In genomic region chr14:89430271-89430620, GRCh38 we compare ENCODE assay signal across 8 cellular contexts. TPM values are rescaled to one million over a fixed set of nuclear protein-coding genes. Genes with fewer than 3 reads are reported as not detected.
DNase-seq lines count a peak whose midpoint lies in the region; ATAC-seq and TF ChIP-seq lines count a peak whose summit lies in the region.

No MANE protein-coding gene starts in this region.

- DNase-seq in ascending aorta (ENCODE audit: low spot score in 2 of 2) (no peak), neuronal stem cell (ENCODE audit: low spot score) (no peak), MG63 (no peak), NCI-H510A (lab: John Stamatoyannopoulos, UW) (no peak), cerebellar nuclear complex (lab: John Stamatoyannopoulos, UW) (no peak)

- peak; percentile 1 for ATAC-seq in GM18505 (IDR thresholded peaks at IDR 0.05; ENCODE audit: unreplicated experiment)
- ATAC-seq in HG02943 (IDR thresholded peaks at IDR 0.05; ENCODE audit: low read depth, unreplicated experiment) = peak; percentile 0
- ATAC-seq in HG03469 (IDR thresholded peaks at IDR 0.05; ENCODE audit: unreplicated experiment) = no peak

- no peak overlapping the region for H4K91ac ChIP-seq in neuronal stem cell (ENCODE audit: low read depth, low read length, poor library complexity)

- H4K8ac ChIP-seq in neuronal stem cell (ENCODE audit: low read depth, low read length) = no peak overlapping the region

- H3K27me3 ChIP-seq in ascending aorta = no peaks in the 10 kb centered on the region
- H3K27me3 ChIP-seq in neuronal stem cell (ENCODE audit: control insufficient read depth in 3 of 3, insufficient read depth in 3 of 3, low read depth in 1 of 3, low read length in 3 of 3) = no peaks in the 10 kb centered on the region
- no peaks in the 10 kb centered on the region for H3K27me3 ChIP-seq in MG63

- peak; percentile 12 for TF ChIP-seq POLR2A in GM18505 (IDR thresholded peaks at IDR 0.05; ENCODE audit: borderline replicate concordance, extremely low read depth, insufficient read depth, insufficient read length)

- no peak overlapping the region for H3K18ac ChIP-seq in neuronal stem cell (ENCODE audit: low read length)

- H3K9me3 ChIP-seq in ascending aorta (no peaks in the 10 kb centered on the region), neuronal stem cell (replicated peaks in 1 of 2; ENCODE audit: control insufficient read depth in 2 of 2, insufficient read depth in 1 of 2, low read depth in 1 of 2, low read length in 2 of 2) (no peaks in the 10 kb centered on the region), MG63 (no peaks in the 10 kb centered on the region)

- H3K36me3 ChIP-seq in ascending aorta = no peaks in the 10 kb centered on the region
- H3K36me3 ChIP-seq in neuronal stem cell (replicated peaks in 1 of 2; ENCODE audit: control insufficient read depth in 2 of 2, insufficient read depth in 2 of 2, low read length in 2 of 2) = no peaks in the 10 kb centered on the region
- no peaks in the 10 kb centered on the region for H3K36me3 ChIP-seq in MG63

- no peak overlapping the region for H2AK5ac ChIP-seq in neuronal stem cell (ENCODE audit: low read depth, low read length)

- H3K9ac ChIP-seq in neuronal stem cell (ENCODE audit: low read depth, low read length, poor library complexity) = no peak overlapping the region

- H2AFZ ChIP-seq in neuronal stem cell (ENCODE audit: low read length) = peak overlapping the region; percentile 74

- no peak overlapping the region for H2BK15ac ChIP-seq in neuronal stem cell (ENCODE audit: low read length)

- no peak overlapping the region for H3K14ac ChIP-seq in neuronal stem cell (ENCODE audit: low read length)

- H2BK12ac ChIP-seq in neuronal stem cell (ENCODE audit: low read length) = no peak overlapping the region

- no peak overlapping the region for H3K23ac ChIP-seq in neuronal stem cell (ENCODE audit: low read depth, low read length, poor library complexity)

- H3K27ac ChIP-seq in ascending aorta (peak overlapping the region; percentile 86 to 97), neuronal stem cell (replicated peaks; ENCODE audit: low read length) (no peak overlapping the region)

- no peak for TF ChIP-seq CTCF in ascending aorta (IDR thresholded peaks at IDR 0.05)

- H3K4me3 ChIP-seq in ascending aorta = peak overlapping the region; percentile 36 to 56
- no peak overlapping the region for H3K4me3 ChIP-seq in neuronal stem cell (ENCODE audit: low read length in 2 of 2)
- H3K4me3 ChIP-seq in MG63 = no peak overlapping the region

- H3K79me1 ChIP-seq in neuronal stem cell (ENCODE audit: low read depth, low read length) = peaks cover 2% of the 10 kb centered on the region

- intact Hi-C loops in ascending aorta (cut with DNase I) = no loop called here

- H3K4ac ChIP-seq in neuronal stem cell (ENCODE audit: low read length) = no peak overlapping the region

- H2BK5ac ChIP-seq in neuronal stem cell (ENCODE audit: low read length) = no peak overlapping the region

- H3K4me1 ChIP-seq in ascending aorta (peaks cover 18 to 32% of the 10 kb centered on the region in 2 donors), neuronal stem cell (ENCODE audit: control insufficient read depth in 2 of 2, insufficient read depth in 1 of 2, low read depth in 1 of 2, low read length in 2 of 2) (peaks cover 14 to 26% of the 10 kb centered on the region in 2 donors)

- H2BK120ac ChIP-seq in neuronal stem cell (ENCODE audit: low read depth, low read length) = no peak overlapping the region

- H3K4me2 ChIP-seq in neuronal stem cell (ENCODE audit: insufficient read depth, low read length, poor library complexity, severe bottlenecking) = no peak overlapping the region

- no CpG with 5 or more reads among the region's 1 CpG for WGBS in neuronal stem cell (ENCODE audit: extremely low coverage in 2 of 2, insufficient read length in 2 of 2, insufficient replicate concordance in 1 of 2), 2 donors

RNA-seq across cellular contexts. Expression of gene FOXN3, which starts 13.2 kb away (rescaled TPM):
- total RNA-seq in ascending aorta = 96.3 TPM
- 21.1 TPM for polyA plus RNA-seq in neuronal stem cell (2013, experiment 1 of 2)
- polyA plus RNA-seq in neuronal stem cell (2013, experiment 2 of 2) = 21.5 TPM
- total RNA-seq in MG63 (2014; rRNA removed; shearing (Covaris generic); ENCODE audit: low replicate concordance) = 1.4 and 1.6 TPM in 2 replicates

Comparison
In these comparisons a context has a peak if more than half of its experiments do, and no peak if none do; other contexts are left out.
1. H3K4me3 ChIP-seq: peak in ascending aorta (2 of 2); none in neuronal stem cell (0 of 2) and MG63 (single experiment).
2. RNA of gene FOXN3, which starts 13.2 kb away (total RNA-seq): 96.3 TPM in ascending aorta (single experiment); 1.4 to 1.6 TPM in MG63; every median in the first group is over 10 times any median in the second.